1 cellular context compared by ENCODE assay signal in the genomic region with DNA sequence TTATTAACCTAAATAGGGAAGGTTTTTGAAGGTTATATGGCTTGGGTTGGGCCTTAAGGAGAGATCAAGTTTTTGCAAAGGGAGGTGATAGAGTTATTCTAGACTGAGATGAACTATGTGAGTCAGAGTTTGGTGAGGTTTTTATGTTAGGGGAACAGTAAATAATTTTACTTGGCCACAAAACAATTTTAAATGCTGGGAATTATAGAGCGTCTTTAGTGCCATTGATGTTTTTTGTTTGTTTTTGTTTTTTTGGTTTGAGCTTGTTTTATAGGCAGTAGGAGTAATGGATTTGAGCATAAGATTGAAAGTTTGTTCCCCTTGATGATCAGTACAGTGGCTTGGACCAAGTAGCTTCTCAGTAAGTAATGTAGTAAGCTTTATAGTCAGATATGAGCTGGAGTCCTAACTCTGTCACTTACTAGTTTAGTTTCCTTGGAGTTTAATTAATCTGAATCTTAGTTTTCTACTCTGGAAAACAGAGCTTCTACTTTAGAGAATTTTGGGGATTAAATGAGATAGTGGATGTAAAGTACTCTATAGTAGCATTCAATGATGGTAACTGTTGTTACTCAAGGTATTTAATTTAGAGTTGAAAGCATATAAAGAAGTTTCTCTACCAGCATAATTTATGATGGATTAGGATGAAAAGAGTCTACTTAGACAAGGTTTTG.
TF ChIP-seq lines count a peak whose summit lies in the region.

No MANE protein-coding gene starts in this region.

TF ChIP-seq in HepG2, 621 proteins besides CTCF, POLR2A, EP300 and RAD21:
- TF ChIP-seq FOXA1 (IDR thresholded peaks at IDR 0.05) = no peak
- TF ChIP-seq FOXA1 (CRISPR knock-in tag; IDR thresholded peaks at IDR 0.05) = no peak
- no peak for TF ChIP-seq HIVEP1 (CRISPR knock-in tag; IDR thresholded peaks at IDR 0.05)
- no peak for TF ChIP-seq DPF2 (CRISPR knock-in tag; IDR thresholded peaks at IDR 0.05; ENCODE audit: borderline replicate concordance, low read depth)
- TF ChIP-seq ZNF34 (CRISPR knock-in tag; IDR thresholded peaks at IDR 0.05; ENCODE audit: borderline replicate concordance) = no peak
- TF ChIP-seq, protein P1, sequence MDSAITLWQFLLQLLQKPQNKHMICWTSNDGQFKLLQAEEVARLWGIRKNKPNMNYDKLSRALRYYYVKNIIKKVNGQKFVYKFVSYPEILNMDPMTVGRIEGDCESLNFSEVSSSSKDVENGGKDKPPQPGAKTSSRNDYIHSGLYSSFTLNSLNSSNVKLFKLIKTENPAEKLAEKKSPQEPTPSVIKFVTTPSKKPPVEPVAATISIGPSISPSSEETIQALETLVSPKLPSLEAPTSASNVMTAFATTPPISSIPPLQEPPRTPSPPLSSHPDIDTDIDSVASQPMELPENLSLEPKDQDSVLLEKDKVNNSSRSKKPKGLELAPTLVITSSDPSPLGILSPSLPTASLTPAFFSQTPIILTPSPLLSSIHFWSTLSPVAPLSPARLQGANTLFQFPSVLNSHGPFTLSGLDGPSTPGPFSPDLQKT (CRISPR knock-in tag; IDR thresholded peaks at IDR 0.05; ENCODE audit: borderline replicate concordance) = no peak
- TF ChIP-seq CEBPB (IDR thresholded peaks at IDR 0.05; ENCODE audit: borderline replicate concordance, low read depth, low read length) = no peak
- TF ChIP-seq NFYC (CRISPR knock-in tag; IDR thresholded peaks at IDR 0.05) = no peak
- no peak for TF ChIP-seq HOXA7 (CRISPR knock-in tag; IDR thresholded peaks at IDR 0.05)
- no peak for TF ChIP-seq ZNF460 (CRISPR knock-in tag; IDR thresholded peaks at IDR 0.05; ENCODE audit: borderline replicate concordance)
- TF ChIP-seq HMG20A (CRISPR knock-in tag; IDR thresholded peaks at IDR 0.05; ENCODE audit: borderline replicate concordance) = no peak
- TF ChIP-seq, protein P2, sequence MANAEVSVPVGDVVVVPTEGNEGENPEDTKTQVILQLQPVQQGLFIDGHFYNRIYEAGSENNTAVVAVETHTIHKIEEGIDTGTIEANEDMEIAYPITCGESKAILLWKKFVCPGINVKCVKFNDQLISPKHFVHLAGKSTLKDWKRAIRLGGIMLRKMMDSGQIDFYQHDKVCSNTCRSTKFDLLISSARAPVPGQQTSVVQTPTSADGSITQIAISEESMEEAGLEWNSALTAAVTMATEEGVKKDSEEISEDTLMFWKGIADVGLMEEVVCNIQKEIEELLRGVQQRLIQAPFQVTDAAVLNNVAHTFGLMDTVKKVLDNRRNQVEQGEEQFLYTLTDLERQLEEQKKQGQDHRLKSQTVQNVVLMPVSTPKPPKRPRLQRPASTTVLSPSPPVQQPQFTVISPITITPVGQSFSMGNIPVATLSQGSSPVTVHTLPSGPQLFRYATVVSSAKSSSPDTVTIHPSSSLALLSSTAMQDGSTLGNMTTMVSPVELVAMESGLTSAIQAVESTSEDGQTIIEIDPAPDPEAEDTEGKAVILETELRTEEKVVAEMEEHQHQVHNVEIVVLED (CRISPR knock-in tag; IDR thresholded peaks at IDR 0.05; ENCODE audit: borderline replicate concordance) = no peak
- no peak for TF ChIP-seq KDM1A (CRISPR knock-in tag; IDR thresholded peaks at IDR 0.05)
- TF ChIP-seq MED8 (CRISPR knock-in tag; IDR thresholded peaks at IDR 0.05; ENCODE audit: insufficient replicate concordance) = no peak
- no peak for TF ChIP-seq NFE2L1 (CRISPR knock-in tag; IDR thresholded peaks at IDR 0.05; ENCODE audit: borderline replicate concordance)
